ENCODE assay signal across 18 cellular contexts in the genomic region with DNA sequence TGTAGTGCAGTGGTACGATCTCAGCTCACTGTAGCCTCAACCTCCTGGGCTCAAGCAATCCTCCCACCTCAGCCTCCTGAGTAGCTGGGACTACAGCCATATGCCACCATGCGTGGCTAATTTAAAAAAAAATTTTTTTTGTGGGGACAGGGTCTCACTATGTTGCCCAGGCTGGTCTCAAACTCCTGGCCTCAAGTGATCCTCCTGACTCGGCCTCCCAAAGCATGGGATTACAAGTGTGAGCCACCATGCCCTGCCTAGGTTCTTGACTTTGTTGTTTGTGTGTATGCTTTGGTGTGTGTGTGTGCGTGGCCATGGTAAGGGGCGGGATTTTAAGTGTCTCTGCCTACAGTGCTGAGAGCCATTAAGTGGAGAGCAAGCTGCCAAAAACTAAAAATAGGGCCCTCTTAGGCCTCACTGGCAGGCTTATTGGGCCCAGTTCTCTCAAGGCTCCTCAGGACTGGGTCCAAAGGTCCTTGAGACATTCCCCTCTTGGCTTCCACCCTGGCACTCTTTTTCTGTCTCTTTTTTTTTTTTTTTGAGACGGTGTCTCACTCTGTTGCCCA. TPM values are rescaled to one million over a fixed set of nuclear protein-coding genes. Genes with fewer than 3 reads are reported as not detected.
DNase-seq lines count a peak whose midpoint lies in the region; ATAC-seq, FAIRE-seq and TF ChIP-seq lines count a peak whose summit lies in the region.
"Had no signal": no experiment of that assay in that cellular context is flagged by ENCODE, and none has a peak within 500 bp of the region (broad histone marks: within the 10 kb centered on the region; RNA-seq: fewer than 3 reads in every experiment).

No MANE protein-coding gene starts in this region.

- intact Hi-C loops in adrenal gland (cut with DNase I) (no loop called here), right cardiac atrium (cut with DNase I) (loop anchor here in 1 of 4 donors (10.0 kb wide), 1 partner anchor 48 kb away; a partner anchor contains a TSS)

- H3K27ac ChIP-seq in adrenal gland (peak overlapping the region in 3 of 5 donors; percentile 19 to 43 (median 30)), right cardiac atrium (ENCODE audit: low read length) (peak overlapping the region; percentile 38), small intestine (ENCODE audit: low read depth in 1 of 2, low read length in 1 of 2) (no peak overlapping the region)
- H3K27ac ChIP-seq: epithelial cell of prostate, prostate gland, suprapubic skin had no signal

- no peaks in the 10 kb centered on the region for H3K9me3 ChIP-seq in adrenal gland (replicated peaks in 1 of 3)
- H3K9me3 ChIP-seq in right cardiac atrium (ENCODE audit: control insufficient read depth, low read length), result no peaks in the 10 kb centered on the region
- H3K9me3 ChIP-seq in small intestine (ENCODE audit: control insufficient read depth, low read depth), result no peaks in the 10 kb centered on the region
- H3K9me3 ChIP-seq: prostate gland, suprapubic skin had no signal

- ATAC-seq in right cardiac atrium, result peak; percentile 42 to 63
- no peak for ATAC-seq in GM18867 (IDR thresholded peaks at IDR 0.05; ENCODE audit: unreplicated experiment)
- ATAC-seq: GM23338 had no signal

- no peak for FAIRE-seq in small intestine (lab: Jason Lieb, UNC)
- FAIRE-seq in urothelium cell line (lab: Jason Lieb, UNC), result no peak
- FAIRE-seq: keratinocyte had no signal

- H3K36me3 ChIP-seq in adrenal gland (replicated peaks in 1 of 2) (peaks cover 0 to 27% of the 10 kb centered on the region in 2 donors), small intestine (ENCODE audit: control insufficient read depth in 2 of 2, insufficient read depth in 2 of 2, low read length in 2 of 2) (peaks cover 0 to 3% of the 10 kb centered on the region in 2 donors)
- H3K36me3 ChIP-seq: prostate gland had no signal

- DNase-seq in NCI-H2029 treated with DMSO at 0.1 percent for 48 hours (lab: John Stamatoyannopoulos, UW), result peak; percentile 58
- peak in 1 of 7 donors; percentile 43 for DNase-seq in adrenal gland
- DNase-seq in right cardiac atrium, result no peak
- peak; percentile 15 for DNase-seq in small intestine
- no peak for DNase-seq in SW 1271 (lab: John Stamatoyannopoulos, UW)
- no peak for DNase-seq in urothelium cell line (ENCODE audit: low spot score)
- DNase-seq: C1 segment of cervical spinal cord, Kasumi-1, NCI-H1436 treated with DMSO at 0.1 percent for 48 hours, NCI-H446 treated with DMSO at 0.1 percent for 48 hours, SIG-M5, T-helper 9 cell had no signal

- TF ChIP-seq CTCF in adrenal gland (IDR thresholded peaks at IDR 0.05), result no peak

- 65 to 71% (median 67%) methylated on average over 6 of the region's 6 CpGs for WGBS in adrenal gland, 4 donors
- WGBS in right cardiac atrium, result 75% methylated on average over 6 of the region's 6 CpGs
- 65 to 73% (median 70%) methylated on average over 6 of the region's 6 CpGs for WGBS in small intestine, 3 donors

- H3K27me3 ChIP-seq in adrenal gland (no peaks in the 10 kb centered on the region), right cardiac atrium (ENCODE audit: control insufficient read depth, insufficient read depth) (no peaks in the 10 kb centered on the region), small intestine (ENCODE audit: control insufficient read depth in 2 of 2, insufficient read depth in 2 of 2, low read length in 2 of 2) (no peaks in the 10 kb centered on the region)
- H3K27me3 ChIP-seq: suprapubic skin had no signal

- no peak overlapping the region for H3K4me3 ChIP-seq in adrenal gland
- H3K4me3 ChIP-seq in right cardiac atrium (ENCODE audit: low read length), result no peak overlapping the region
- no peak overlapping the region for H3K4me3 ChIP-seq in small intestine (ENCODE audit: low read depth in 1 of 2, low read length in 2 of 2)
- H3K4me3 ChIP-seq: GM23338, prostate gland, suprapubic skin had no signal

- H3K4me1 ChIP-seq in adrenal gland (replicated peaks in 1 of 2) (peaks cover 11 to 37% of the 10 kb centered on the region in 2 donors), right cardiac atrium (ENCODE audit: control insufficient read depth, insufficient read depth, low read length) (no peaks in the 10 kb centered on the region), small intestine (ENCODE audit: control insufficient read depth in 2 of 2, insufficient read depth in 1 of 2, low read depth in 1 of 2, low read length in 1 of 2) (peaks cover 3 to 6% of the 10 kb centered on the region in 2 donors)
- H3K4me1 ChIP-seq: prostate gland had no signal

- no peak for TF ChIP-seq POLR2A in adrenal gland (IDR thresholded peaks at IDR 0.05)

RNA-seq across cellular contexts. Expression of a gene that starts 5.1 kb away (rescaled TPM):
- total RNA-seq in adrenal gland (100 to 1,000 TPM in 4 of 8 donors, 10 to 100 TPM in 4; 61.2 to 150 (median 105) TPM), right cardiac atrium (100 to 1,000 TPM; 141 to 203 (median 167) TPM)
- polyA plus RNA-seq in adrenal gland (10 to 100 TPM; 78.8 to 98.5 (median 86.3) TPM), right cardiac atrium (258 TPM), small intestine (100 to 1,000 TPM; 133 to 236 (median 182) TPM)

RNA-seq across cellular contexts. Expression of a gene that starts 13.3 kb away (rescaled TPM):
- total RNA-seq in adrenal gland (1 to 10 TPM in 7 of 8 donors, under 1 TPM in 1; 0.43 to 8.5 (median 3.5) TPM), right cardiac atrium (10 to 100 TPM in 2 of 4 donors, 1 to 10 TPM in 2; 4.1 to 18.4 (median 9.6) TPM)
- polyA plus RNA-seq in adrenal gland (10 to 100 TPM in 1 of 3 donors, 1 to 10 TPM in 2; 2.1 to 36.9 (median 2.7) TPM), right cardiac atrium (24.6 TPM), small intestine (100 to 1,000 TPM in 2 of 3 donors, 10 to 100 TPM in 1; 97.1 to 198 (median 117) TPM)

RNA-seq across cellular contexts. Expression of a gene that starts 32.0 kb away (rescaled TPM):
- total RNA-seq in adrenal gland (10 to 100 TPM; 25.0 to 64.3 (median 54.6) TPM), right cardiac atrium (10 to 100 TPM; 15.8 to 24.5 (median 19.7) TPM)
- polyA plus RNA-seq in adrenal gland (10 to 100 TPM; 22.9 to 65.0 (median 24.0) TPM), right cardiac atrium (11.6 TPM), small intestine (10 to 100 TPM; 18.1 to 20.9 (median 20.6) TPM)

RNA-seq across cellular contexts. Expression of a gene that starts 50.0 kb away (rescaled TPM):
- total RNA-seq in adrenal gland, result 10 to 100 TPM; 19.4 to 39.5 (median 35.5) TPM
- 100 to 1,000 TPM in 1 of 3 donors, 10 to 100 TPM in 2; 35.8 to 110 (median 98.8) TPM for polyA plus RNA-seq in adrenal gland
- total RNA-seq in right cardiac atrium, result 10 to 100 TPM; 14.0 to 18.8 (median 17.7) TPM
- polyA plus RNA-seq in right cardiac atrium, result 15.6 TPM
- polyA plus RNA-seq in small intestine, result 10 to 100 TPM; 10.1 to 22.3 (median 15.4) TPM

RNA-seq across cellular contexts. Expression of a gene that starts 59.7 kb away (rescaled TPM):
- 1 to 10 TPM in 2 of 8 donors, under 1 TPM in 5, not detected in 1; 0.65 to 1.2 (median 0.79) TPM for total RNA-seq in adrenal gland
- polyA plus RNA-seq in adrenal gland, result 1 to 10 TPM in 1 of 3 donors, under 1 TPM in 2; 0.47 to 1.3 (median 0.71) TPM
- total RNA-seq in right cardiac atrium, result 1 to 10 TPM; 1.3 to 4.5 (median 3.2) TPM
- polyA plus RNA-seq in right cardiac atrium, result 2.0 TPM
- under 1 TPM in 2 of 3 donors, not detected in 1; 0.81 to 0.85 TPM for polyA plus RNA-seq in small intestine

Comparison
In these comparisons a context has a peak if more than half of its experiments do, and no peak if none do; other contexts are left out.
1. DNase-seq: peak in NCI-H2029 treated with DMSO at 0.1 percent for 48 hours (single experiment) and small intestine (single experiment); none in right cardiac atrium (0 of 3), SW 1271 (0 of 2) and urothelium cell line (single experiment).
2. H3K27ac ChIP-seq: peak in adrenal gland (3 of 5) and right cardiac atrium (single experiment); none in small intestine (0 of 2).